In genomic region chr4:139368990-139369389, GRCh38 we compare ENCODE assay signal across 18 cellular contexts.
DNase-seq lines count a peak whose midpoint lies in the region; ATAC-seq and TF ChIP-seq lines count a peak whose summit lies in the region.
"Had no signal": no experiment of that assay in that cellular context is flagged by ENCODE, and none has a peak within 500 bp of the region (broad histone marks: within the 10 kb centered on the region; RNA-seq: fewer than 3 reads in every experiment).

No MANE protein-coding gene starts in this region.

- H3K4me1 ChIP-seq in body of pancreas (peaks cover 5% of the 10 kb centered on the region), esophagus squamous epithelium (no peaks in the 10 kb centered on the region)
- H3K4me1 ChIP-seq: psoas muscle had no signal

- H3K27me3 ChIP-seq in body of pancreas (no peaks in the 10 kb centered on the region), esophagus squamous epithelium (no peaks in the 10 kb centered on the region)

- peaks cover 0 to 3% of the 10 kb centered on the region in 2 donors for H3K36me3 ChIP-seq in body of pancreas (replicated peaks in 1 of 2; ENCODE audit: insufficient read depth in 1 of 2, low read depth in 2 of 2)
- H3K36me3 ChIP-seq in esophagus squamous epithelium, result peaks cover 0 to 87% (median 9%) of the 10 kb centered on the region in 3 donors

- H3K27ac ChIP-seq in body of pancreas, result peak overlapping the region in 2 of 4 donors; percentile 41 to 50
- H3K27ac ChIP-seq in esophagus squamous epithelium, result no peak overlapping the region
- H3K27ac ChIP-seq: C4-2B, psoas muscle had no signal

- ATAC-seq in body of pancreas, result peak; percentile 65
- ATAC-seq in HG02840 (IDR thresholded peaks at IDR 0.05; ENCODE audit: low FRiP score, unreplicated experiment), result no peak
- no peak for ATAC-seq in omental fat pad (ENCODE audit: low FRiP score)
- ATAC-seq: natural killer cell, psoas muscle had no signal

- peak; percentile 87 for DNase-seq in DMS153 (lab: John Stamatoyannopoulos, UW)
- DNase-seq in NCI-H2029 treated with DMSO at 0.1 percent for 48 hours (lab: John Stamatoyannopoulos, UW), result peak; percentile 46
- DNase-seq in body of pancreas, result no peak
- peak; percentile 23 to 58 for DNase-seq in lung microvascular endothelial cell (ENCODE audit: low read depth in 2 of 2)
- DNase-seq in 8988T, result no peak
- no peak for DNase-seq in esophagus squamous epithelium (lab: John Stamatoyannopoulos, UW)
- no peak for DNase-seq in omental fat pad (ENCODE audit: low spot score)
- DNase-seq: activated CD4-positive, alpha-beta T cell treated with anti-CD3 and anti-CD28 coated beads, Interleukin-2, amount 50 U/mL, for 48 hours; hypothalamus; mesendoderm; natural killer cell; NCI-H187; NCI-H524; psoas muscle; stimulated activated CD8-positive, alpha-beta memory T cell treated with anti-CD3 and anti-CD28 coated beads, Interleukin-4, amount 100 ng/mL, for 48 hours had no signal

- intact Hi-C loops in body of pancreas (cut with DNase I), result no loop called here
- intact Hi-C loops in esophagus squamous epithelium (cut with DNase I), result no loop called here

- WGBS in body of pancreas, 2 donors, result 23 to 31% methylated on average over 1 of the region's 1 CpG
- 89 to 90% methylated on average over 1 of the region's 1 CpG for WGBS in esophagus squamous epithelium, 2 donors

- TF ChIP-seq CTCF in body of pancreas (IDR thresholded peaks at IDR 0.05) (no peak), esophagus squamous epithelium (IDR thresholded peaks at IDR 0.05) (no peak), omental fat pad (IDR thresholded peaks at IDR 0.05) (no peak)

- H3K4me3 ChIP-seq in body of pancreas (no peak overlapping the region), esophagus squamous epithelium (no peak overlapping the region)
- H3K4me3 ChIP-seq: psoas muscle, smooth muscle cell had no signal

- no peaks in the 10 kb centered on the region for H3K9me3 ChIP-seq in body of pancreas
- no peaks in the 10 kb centered on the region for H3K9me3 ChIP-seq in esophagus squamous epithelium
- H3K9me3 ChIP-seq: psoas muscle had no signal

- no peak for TF ChIP-seq POLR2A in body of pancreas (IDR thresholded peaks at IDR 0.05)
- TF ChIP-seq POLR2A in esophagus squamous epithelium (IDR thresholded peaks at IDR 0.05), result no peak

Comparison
In these comparisons a context has a peak if more than half of its experiments do, and no peak if none do; other contexts are left out.
1. DNase-seq: peak in DMS153 (single experiment), NCI-H2029 treated with DMSO at 0.1 percent for 48 hours (single experiment) and lung microvascular endothelial cell (2 of 2); none in body of pancreas (0 of 4), 8988T (single experiment), esophagus squamous epithelium (single experiment) and omental fat pad (single experiment).